ENCODE assay signal across 8 cellular contexts in genomic region chr6:36196049-36196879, GRCh38. TPM values are rescaled to one million over a fixed set of nuclear protein-coding genes. Genes with fewer than 3 reads are reported as not detected.
DNase-seq lines count a peak whose midpoint lies in the region; ATAC-seq and TF ChIP-seq lines count a peak whose summit lies in the region.

Gene BRPF3, plus strand, starts transcription at chr6:36196744. Its CDS starts 3,579 bp downstream, at chr6:36200323.

- POLR2A ChIA-PET in Panc1 (lab: Charles Lee): interaction anchor here (0.5 kb wide), 1 partner anchor 203 kb away, joined by 4 read pairs; no protein-coding TSS in a partner anchor

- H3K27me3 ChIP-seq in Panc1 (ENCODE audit: control insufficient read depth, insufficient read depth, low read length): no peaks in the 10 kb centered on the region

- H3K4me1 Mint-ChIP-seq in naive B cell: peaks cover 22 to 28% (median 22%) of the 10 kb centered on the region in 3 donors

- 0 out of 2 replicates have a peak, but pooled peaks cover 7% of the 10 kb centered on the region for H3K4me1 ChIP-seq in Panc1 (ENCODE audit: control insufficient read depth, insufficient read depth, low read length)

- in situ Hi-C loops in Panc1 (cut with HindIII; ENCODE audit: low pct_unique_long_range_greater_than_20kb, low sequenced_read_pairs): no loop called here

- CTCF ChIA-PET in Panc1 (lab: Charles Lee): interaction anchor here (0.9 to 1.1 kb wide), 2 partner anchors 73 to 169 kb away, joined by 6 to 8 read pairs; partner anchors contain the start of gene MAPK14

- H3K4me3 Mint-ChIP-seq in naive B cell: peak within 1 kb of the TSS; percentile 86 to 96 (median 93)

- intact Hi-C loops in Panc1 (cut with micrococcal nuclease; ENCODE audit: unreplicated experiment): loop anchor here (5.0 kb wide), 1 partner anchor 74 kb away; no protein-coding TSS in a partner anchor

- DNase-seq in COR-L47 (lab: John Stamatoyannopoulos, UW) (peak; percentile 76), Panc1 (ENCODE audit: low read depth, low spot score) (no peak), activated T-helper 1 cell treated with Interleukin-2 at 50 U/mL for 16 hours (ENCODE audit: low read depth) (peak; percentile 63), fibroblast of gingiva (ENCODE audit: low read depth) (peak; percentile 72), naive B cell (peak; percentile 81)
- peak; percentile 52 to 53 for DNase-seq in stimulated activated CD8-positive, alpha-beta memory T cell treated with anti-CD3 and anti-CD28 coated beads, Interleukin-7, amount 100 ng/mL, for 48 hours (ENCODE audit: extremely low read depth in 1 of 2, low read depth in 1 of 2)

- H3K4me3 ChIP-seq in Panc1 (ENCODE audit: low read depth in 2 of 2, low read length in 2 of 2): peak within 1 kb of the TSS; percentile 70 to 74

- no peaks in the 10 kb centered on the region for H3K27me3 Mint-ChIP-seq in naive B cell

- H3K9me3 Mint-ChIP-seq in naive B cell: no peaks in the 10 kb centered on the region

- no peak for TF ChIP-seq EP300 in Ishikawa (IDR thresholded peaks at IDR 0.05; ENCODE audit: borderline replicate concordance)

- H3K36me3 Mint-ChIP-seq in naive B cell: peaks cover 11 to 19% of the 10 kb centered on the region in 2 donors

- no peaks in the 10 kb centered on the region for H3K9me3 ChIP-seq in Panc1 (ENCODE audit: control insufficient read depth, insufficient read depth, low read depth, low read length)

- ATAC-seq in GM21423 (IDR thresholded peaks at IDR 0.05; ENCODE audit: unreplicated experiment) (peak; percentile 56), Panc1 (peak; percentile 86), naive B cell (ENCODE audit: low read depth in 2 of 2) (peak; percentile 67)

- H3K27ac Mint-ChIP-seq in naive B cell: peak within 1 kb of the TSS; percentile 91 to 95 (median 93)

- H3K27ac ChIP-seq in Panc1 (ENCODE audit: low read length): peak within 1 kb of the TSS; percentile 86

- peak; percentile 49; the same call in 1 of the 2 replicates for TF ChIP-seq RAD21 in Ishikawa (IDR thresholded peaks at IDR 0.05; ENCODE audit: low read depth)

- BruUV-seq in Panc1 (replicated peaks; lab: Mats Ljungman, UMichigan): no TSS peak

- H3K36me3 ChIP-seq in Panc1 (ENCODE audit: control insufficient read depth, insufficient read depth, low read length): peaks cover 4% of the 10 kb centered on the region; the same call in 1 of the 2 replicates

- TF ChIP-seq CTCF in Panc1 (IDR thresholded peaks at IDR 0.05): peak; percentile 93

TF ChIP-seq in Ishikawa, 13 proteins besides CTCF, POLR2A, EP300 and RAD21:
- no peak for TF ChIP-seq USF1 (IDR thresholded peaks at IDR 0.05)
- TF ChIP-seq MAX (IDR thresholded peaks at IDR 0.05): peak; percentile 8; the same call in 1 of the 2 replicates
- no peak for TF ChIP-seq REST (IDR thresholded peaks at IDR 0.05; ENCODE audit: low read depth)
- TF ChIP-seq ZBTB7A (IDR thresholded peaks at IDR 0.05; ENCODE audit: low read depth): peak; percentile 78; the same call in 1 of the 2 replicates
- TF ChIP-seq TAF1 (IDR thresholded peaks at IDR 0.05; ENCODE audit: low read depth): no peak; the same call in 1 of the 2 replicates
- TF ChIP-seq TCF12 (IDR thresholded peaks at IDR 0.05; ENCODE audit: low read depth): no peak
- TF ChIP-seq FOXM1 (IDR thresholded peaks at IDR 0.05; ENCODE audit: borderline replicate concordance, low read depth): no peak
- no peak for TF ChIP-seq NFIC (IDR thresholded peaks at IDR 0.05)
- no peak for TF ChIP-seq CEBPB (IDR thresholded peaks at IDR 0.05)
- TF ChIP-seq TEAD4 (IDR thresholded peaks at IDR 0.05): no peak

RNA-seq across cellular contexts. Expression of gene BRPF3, which starts in this region (rescaled TPM):
- 49.6 TPM for total RNA-seq in Panc1 (2021; ENCODE audit: unreplicated experiment)
- polyA plus RNA-seq in Panc1 (2012; ENCODE audit: insufficient read length): 32.1 TPM
- 10 to 100 TPM in 1 of 6 donors, 1 to 10 TPM in 5; 4.8 to 13.4 (median 5.8) TPM for polyA plus RNA-seq in naive B cell (ENCODE audit: low read depth in 6 of 6)
